16 cellular contexts compared by ENCODE assay signal in the genomic region with DNA sequence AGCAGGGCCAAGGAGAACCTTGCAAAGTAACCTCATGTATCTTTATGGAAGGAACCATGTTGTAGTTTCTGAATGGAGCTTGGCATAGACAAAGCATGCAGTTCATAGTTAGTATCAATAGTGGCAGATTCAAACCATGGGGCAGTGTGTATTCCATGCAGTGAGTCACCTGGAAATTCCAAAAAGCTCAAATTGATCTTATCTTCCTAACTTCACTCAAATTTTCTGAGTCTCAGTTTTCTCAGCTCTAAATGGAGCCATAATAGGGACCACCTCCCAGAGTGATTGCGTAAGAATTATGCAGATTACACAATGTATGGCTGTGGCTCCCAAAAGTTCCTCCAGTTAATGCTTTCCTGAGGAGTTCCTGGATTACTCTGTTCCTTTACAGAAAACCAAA.
"Had no signal": no experiment of that assay in that cellular context is flagged by ENCODE, and none has a peak within 500 bp of the region (broad histone marks: within the 10 kb centered on the region; RNA-seq: fewer than 3 reads in every experiment).

No MANE protein-coding gene starts in this region.

- H3K36me3 Mint-ChIP-seq: natural killer cell treated with Interleukin-12 subunit alpha and Interleukin-12 subunit beta and Interleukin-15 and Interleukin-18, amount 100 ng/mL, for 72 hours; T-cell; type B pancreatic cell had no signal

- H3K4me1 ChIP-seq: colonic mucosa had no signal

- H3K27ac ChIP-seq: colonic mucosa had no signal

- H3K27ac Mint-ChIP-seq: activated CD8-positive, alpha-beta T cell treated with anti-CD3 and anti-CD28 coated beads, Interleukin-2, amount 10 ng/mL, durations not matched to agents 7 days and 5 days; activated naive CD8-positive, alpha-beta T cell treated with anti-CD3 and anti-CD28 coated beads, Interleukin-2, amount 50 U/mL, for 24 hours; activated T-helper 1 cell treated with anti-CD3 and anti-CD28 coated beads, Interleukin-12 subunit alpha, Interleukin-12 subunit beta, Interleukin-2, Interleukin-4 antibody, amounts not matched to agents 30 ng/mL and 10 ng/mL and 1 ng/mL, durations not matched to agents 14 hours and 24 hours and 36 hours; natural killer cell treated with Interleukin-12 subunit alpha and Interleukin-12 subunit beta and Interleukin-15 and Interleukin-18, amount 100 ng/mL, for 72 hours; T-cell; type B pancreatic cell had no signal

- ATAC-seq: activated CD8-positive, alpha-beta T cell treated with anti-CD3 and anti-CD28 coated beads, Interleukin-2, amount 10 ng/mL, durations not matched to agents 7 days and 5 days; activated naive CD8-positive, alpha-beta T cell treated with anti-CD3 and anti-CD28 coated beads, Interleukin-2, amount 50 U/mL, for 24 hours; natural killer cell treated with Interleukin-12 subunit alpha and Interleukin-12 subunit beta and Interleukin-15 and Interleukin-18, amount 100 ng/mL, for 72 hours; sciatic nerve; T-cell had no signal

- H3K27me3 Mint-ChIP-seq: activated naive CD8-positive, alpha-beta T cell treated with anti-CD3 and anti-CD28 coated beads, Interleukin-2, amount 50 U/mL, for 24 hours; natural killer cell treated with Interleukin-12 subunit alpha and Interleukin-12 subunit beta and Interleukin-15 and Interleukin-18, amount 100 ng/mL, for 72 hours had no signal

- H3K9me3 ChIP-seq: colonic mucosa had no signal

- H3K27me3 ChIP-seq: colonic mucosa had no signal

- H3K4me3 Mint-ChIP-seq: activated CD8-positive, alpha-beta T cell treated with anti-CD3 and anti-CD28 coated beads, Interleukin-2, amount 10 ng/mL, durations not matched to agents 7 days and 5 days; activated naive CD8-positive, alpha-beta T cell treated with anti-CD3 and anti-CD28 coated beads, Interleukin-2, amount 50 U/mL, for 24 hours; activated T-helper 1 cell treated with anti-CD3 and anti-CD28 coated beads, Interleukin-12 subunit alpha, Interleukin-12 subunit beta, Interleukin-2, Interleukin-4 antibody, amounts not matched to agents 30 ng/mL and 10 ng/mL and 1 ng/mL, durations not matched to agents 14 hours and 24 hours and 36 hours; natural killer cell treated with Interleukin-12 subunit alpha and Interleukin-12 subunit beta and Interleukin-15 and Interleukin-18, amount 100 ng/mL, for 72 hours; T-cell; type B pancreatic cell had no signal

- DNase-seq: activated CD4-positive, alpha-beta T cell treated with anti-CD3 and anti-CD28 coated beads for 48 hours; activated CD8-positive, alpha-beta T cell treated with anti-CD3 and anti-CD28 coated beads, Interleukin-2, amount 10 ng/mL, durations not matched to agents 7 days and 5 days; activated naive CD4-positive, alpha-beta T cell; activated naive CD8-positive, alpha-beta T cell treated with anti-CD3 and anti-CD28 coated beads, Interleukin-2, amount 50 U/mL, for 24 hours; caudate nucleus; colonic mucosa; effector CD4-positive, alpha-beta T cell; glutamatergic neuron; occipital lobe; stimulated activated CD4-positive, alpha-beta T cell treated with anti-CD3 and anti-CD28 coated beads, Interleukin-2, amount 100 ng/mL, for 24 hours; stimulated activated naive CD4-positive, alpha-beta T cell; T-cell had no signal

- H3K4me3 ChIP-seq: colonic mucosa had no signal

- H3K36me3 ChIP-seq: colonic mucosa had no signal

- H3K4me1 Mint-ChIP-seq: activated naive CD8-positive, alpha-beta T cell treated with anti-CD3 and anti-CD28 coated beads, Interleukin-2, amount 50 U/mL, for 24 hours; T-cell had no signal
